In the genomic region with DNA sequence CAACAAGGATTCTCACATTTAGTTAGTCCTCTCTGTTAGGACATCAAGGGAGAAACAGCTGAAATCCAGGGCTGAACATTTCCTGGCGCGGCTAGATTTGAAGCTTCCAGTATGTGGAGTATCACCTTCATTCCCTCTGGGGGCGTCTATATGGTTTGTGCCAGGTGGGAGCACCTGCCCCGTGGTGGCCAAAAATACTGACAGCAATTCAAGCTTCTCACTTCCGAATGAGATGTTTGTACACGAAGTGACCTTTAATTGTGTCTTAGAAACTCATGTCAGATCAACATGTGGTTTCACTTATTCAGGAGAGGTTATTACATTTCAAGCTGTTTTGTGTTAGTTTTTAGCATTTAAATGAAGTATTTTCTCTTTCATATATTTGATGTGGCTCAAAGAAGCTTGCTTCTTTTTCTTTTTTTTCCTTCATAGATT, we compare ENCODE assay signal across 9 cellular contexts.
A peak's percentile ranks its signal among the peaks of the same experiment; 100 is the strongest.
DNase-seq lines count a peak whose midpoint lies in the region; ATAC-seq, FAIRE-seq and TF ChIP-seq lines count a peak whose summit lies in the region.
"Had no signal": no experiment of that assay in that cellular context is flagged by ENCODE, and none has a peak within 500 bp of the region (broad histone marks: within the 10 kb centered on the region; RNA-seq: fewer than 3 reads in every experiment).

No MANE protein-coding gene starts in this region.

- H3K4me1 ChIP-seq in small intestine (ENCODE audit: control insufficient read depth in 2 of 2, insufficient read depth in 1 of 2, low read depth in 1 of 2, low read length in 1 of 2) = peaks cover 0 to 8% of the 10 kb centered on the region in 2 donors

- no peaks in the 10 kb centered on the region for H3K9me3 ChIP-seq in SK-N-MC (ENCODE audit: low read depth, low read length)
- no peaks in the 10 kb centered on the region for H3K9me3 ChIP-seq in small intestine (ENCODE audit: control insufficient read depth, low read depth)

- peak overlapping the region; percentile 37 for H3K4me3 ChIP-seq in SK-N-MC
- no peak overlapping the region for H3K4me3 ChIP-seq in fibroblast of villous mesenchyme (ENCODE audit: low read depth, low read length)
- no peak overlapping the region for H3K4me3 ChIP-seq in small intestine (ENCODE audit: low read depth in 1 of 2, low read length in 2 of 2)

- no peak for ATAC-seq in GM21825 (IDR thresholded peaks at IDR 0.05; ENCODE audit: unreplicated experiment)
- ATAC-seq in omental fat pad (ENCODE audit: low FRiP score) = no peak

- FAIRE-seq in GM18507 (lab: Jason Lieb, UNC) (peak; percentile 60), small intestine (lab: Jason Lieb, UNC) (no peak)

- no peaks in the 10 kb centered on the region for H3K27me3 ChIP-seq in small intestine (ENCODE audit: control insufficient read depth in 2 of 2, insufficient read depth in 2 of 2, low read length in 2 of 2)

- TF ChIP-seq CTCF in fibroblast of villous mesenchyme (IDR thresholded peaks at IDR 0.05; ENCODE audit: insufficient read depth, low read depth, low read length) = no peak
- TF ChIP-seq CTCF in omental fat pad (IDR thresholded peaks at IDR 0.05) = no peak

- H3K27ac ChIP-seq in SK-N-MC = peak overlapping the region; percentile 83
- peak overlapping the region; percentile 53 to 55 for H3K27ac ChIP-seq in small intestine (ENCODE audit: low read depth in 1 of 2, low read length in 1 of 2)

- WGBS in small intestine, 3 donors = 38 to 54% (median 47%) methylated on average over 6 of the region's 6 CpGs

- peak overlapping the region; percentile 18 for H3K9ac ChIP-seq in SK-N-MC (ENCODE audit: insufficient read length)

- DNase-seq in GM18507 (ENCODE audit: extremely low spot score, insufficient read length, low read depth) = no peak
- no peak for DNase-seq in SK-N-MC (ENCODE audit: low read depth, low spot score)
- peak; percentile 46 for DNase-seq in fibroblast of villous mesenchyme (ENCODE audit: low read depth)
- DNase-seq in small intestine = no peak
- no peak for DNase-seq in iPS-NIHi11 (ENCODE audit: low spot score)
- no peak for DNase-seq in omental fat pad (ENCODE audit: low spot score)
- no peak for DNase-seq in Ammon's horn (ENCODE audit: low spot score)
- DNase-seq: NCI-H524 had no signal

- no peaks in the 10 kb centered on the region for H3K36me3 ChIP-seq in SK-N-MC (ENCODE audit: insufficient read depth, low read length)
- no peaks in the 10 kb centered on the region for H3K36me3 ChIP-seq in small intestine (ENCODE audit: control insufficient read depth in 2 of 2, insufficient read depth in 2 of 2, low read length in 2 of 2)
